1 cellular context compared by ENCODE assay signal in genomic region chr20:3173582-3174441, GRCh38.
A peak's percentile ranks its signal among the peaks of the same experiment; 100 is the strongest.
TF ChIP-seq lines count a peak whose summit lies in the region.

No MANE protein-coding gene starts in this region.

TF ChIP-seq in WTC11, 78 proteins besides CTCF, POLR2A, EP300 and RAD21 (continued from another document):
- no peak for TF ChIP-seq ZNF425 (CRISPR knock-in tag; conservative IDR thresholded peaks at IDR 0.05)
- TF ChIP-seq OVOL2 (CRISPR knock-in tag; IDR thresholded peaks at IDR 0.05; ENCODE audit: borderline replicate concordance): no peak
- TF ChIP-seq TEAD1 (CRISPR knock-in tag; IDR thresholded peaks at IDR 0.05): peak; percentile 86
- no peak for TF ChIP-seq NR1H2 (CRISPR knock-in tag; IDR thresholded peaks at IDR 0.05)
- TF ChIP-seq ZNF317 (CRISPR knock-in tag; IDR thresholded peaks at IDR 0.05; ENCODE audit: borderline replicate concordance, low read depth): no peak
- TF ChIP-seq NFATC4 (CRISPR knock-in tag; IDR thresholded peaks at IDR 0.05): no peak
